ENCODE assay signal across 17 cellular contexts in genomic region chr1:226523646-226524406, GRCh38. TPM values are rescaled to one million over a fixed set of nuclear protein-coding genes. Genes with fewer than 3 reads are reported as not detected.
DNase-seq lines count a peak whose midpoint lies in the region; ATAC-seq and TF ChIP-seq lines count a peak whose summit lies in the region.
"Had no signal": no experiment of that assay in that cellular context is flagged by ENCODE, and none has a peak within 500 bp of the region (broad histone marks: within the 10 kb centered on the region; RNA-seq: fewer than 3 reads in every experiment).

No MANE protein-coding gene starts in this region.

- no peak for ATAC-seq in Right ventricle myocardium inferior
- ATAC-seq: CD8-positive, alpha-beta T cell; GM23338 had no signal

- H3K4me3 ChIP-seq in right atrium auricular region (no peak overlapping the region), suprapubic skin (no peak overlapping the region), sigmoid colon (no peak overlapping the region)
- H3K4me3 ChIP-seq: GM23338 had no signal

- TF ChIP-seq CTCF in right atrium auricular region (IDR thresholded peaks at IDR 0.05), result no peak
- no peak for TF ChIP-seq CTCF in suprapubic skin (IDR thresholded peaks at IDR 0.05)
- TF ChIP-seq CTCF in sigmoid colon (IDR thresholded peaks at IDR 0.05), result no peak

- WGBS in suprapubic skin, result 85% methylated on average over 8 of the region's 8 CpGs
- 88 to 93% methylated on average over 8 of the region's 8 CpGs for WGBS in sigmoid colon, 2 donors

- H3K27ac ChIP-seq in right atrium auricular region (peak overlapping the region; percentile 27 to 40), suprapubic skin (peak overlapping the region; percentile 81), sigmoid colon (no peak overlapping the region)
- H3K27ac ChIP-seq: 22Rv1, HL-60 had no signal

- no peak for TF ChIP-seq POLR2A in suprapubic skin (IDR thresholded peaks at IDR 0.05)
- TF ChIP-seq POLR2A in sigmoid colon (IDR thresholded peaks at IDR 0.05), result no peak

- H3K9me3 ChIP-seq in right atrium auricular region, result no peaks in the 10 kb centered on the region
- no peaks in the 10 kb centered on the region for H3K9me3 ChIP-seq in suprapubic skin
- H3K9me3 ChIP-seq in sigmoid colon, result no peaks in the 10 kb centered on the region

- TF ChIP-seq EP300 in suprapubic skin (IDR thresholded peaks at IDR 0.05), result no peak
- peak in 1 of 4 donors; percentile 10 for TF ChIP-seq EP300 in sigmoid colon (IDR thresholded peaks at IDR 0.05)

- H3K36me3 ChIP-seq in right atrium auricular region, result no peaks in the 10 kb centered on the region
- no peaks in the 10 kb centered on the region for H3K36me3 ChIP-seq in suprapubic skin
- no peaks in the 10 kb centered on the region for H3K36me3 ChIP-seq in sigmoid colon

- peaks cover 0 to 16% of the 10 kb centered on the region in 2 donors for H3K4me1 ChIP-seq in right atrium auricular region
- H3K4me1 ChIP-seq in suprapubic skin, result no peaks in the 10 kb centered on the region
- H3K4me1 ChIP-seq in sigmoid colon, result no peaks in the 10 kb centered on the region

- peak; percentile 17 for DNase-seq in activated CD8-positive, alpha-beta memory T cell treated with anti-CD3 and anti-CD28 coated beads for 24 hours
- no peak for DNase-seq in activated CD8-positive, alpha-beta memory T cell treated with anti-CD3 and anti-CD28 coated beads, Interleukin-2, amount 50 U/mL, for 48 hours
- DNase-seq in right atrium auricular region (ENCODE audit: low spot score), result no peak
- DNase-seq in Right ventricle myocardium inferior (ENCODE audit: missing footprints), result no peak
- DNase-seq in suprapubic skin (ENCODE audit: low spot score in 2 of 2), result peak in 1 of 2 donors; percentile 76
- no peak for DNase-seq in sigmoid colon
- DNase-seq in activated naive CD4-positive, alpha-beta T cell (lab: John Stamatoyannopoulos, UW), result no peak
- DNase-seq: CD8-positive, alpha-beta T cell; COR-L47; DMS153; EL; H7 had no signal

- H3K27me3 ChIP-seq in right atrium auricular region, result no peaks in the 10 kb centered on the region
- H3K27me3 ChIP-seq in suprapubic skin, result peaks cover 8% of the 10 kb centered on the region
- peaks cover 0 to under 1% (median 0%) of the 10 kb centered on the region in 3 donors for H3K27me3 ChIP-seq in sigmoid colon

- intact Hi-C loops in Right ventricle myocardium inferior (cut with DNase I), result no loop called here
- intact Hi-C loops in sigmoid colon (cut with DNase I), result no loop called here

RNA-seq across cellular contexts. Expression of gene STUM, which starts 24.7 kb away (rescaled TPM):
- total RNA-seq in right atrium auricular region (under 1 TPM; 0.43 to 0.70 TPM), Right ventricle myocardium inferior (1.4 TPM), suprapubic skin (1 to 10 TPM; 1.6 to 5.9 (median 2.0) TPM), sigmoid colon (10 to 100 TPM in 3 of 4 donors, 1 to 10 TPM in 1; 3.9 to 16.9 (median 13.6) TPM)
- polyA plus RNA-seq in sigmoid colon, result 1 to 10 TPM in 1 of 3 donors, under 1 TPM in 2; under 0.01 to 7.2 (median 0.23) TPM
- total RNA-seq: CD8-positive, alpha-beta T cell had no signal
- polyA plus RNA-seq: BJ, CD14-positive monocyte had no signal

Comparison
In these comparisons a context has a peak if more than half of its experiments do, and no peak if none do; other contexts are left out.
1. H3K27ac ChIP-seq: peak in right atrium auricular region (2 of 2) and suprapubic skin (single experiment); none in sigmoid colon (0 of 4).